Comparison of ENCODE assay signal across 23 cellular contexts in the genomic region with DNA sequence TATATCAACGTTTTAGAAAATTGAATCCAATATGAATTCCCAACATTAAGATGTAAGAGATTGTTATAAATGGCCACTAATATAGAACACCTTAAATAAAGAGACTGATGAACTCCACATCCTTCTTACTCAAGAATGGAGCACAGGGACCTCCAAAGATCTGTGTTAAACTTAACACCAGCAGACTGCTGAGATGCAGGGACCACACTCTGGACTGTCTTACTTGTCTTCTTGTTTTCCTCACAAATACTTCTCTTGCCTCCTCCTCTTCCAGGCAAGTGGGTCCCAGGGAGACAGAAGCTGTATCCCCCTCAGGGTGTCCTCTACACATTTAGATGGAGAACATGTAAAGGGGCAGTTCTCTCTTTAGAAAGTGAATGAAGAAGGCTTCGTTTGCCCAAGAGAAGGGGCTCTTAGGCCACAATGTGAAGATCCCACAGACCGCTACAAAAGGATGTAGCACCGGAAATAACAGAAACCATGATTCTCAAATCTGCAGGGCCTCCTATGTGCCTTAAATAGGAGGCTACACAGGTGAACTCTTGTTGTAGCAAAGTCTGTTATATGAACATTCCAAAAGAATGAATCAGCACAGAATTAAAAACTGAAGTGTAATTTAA. TPM values are rescaled to one million over a fixed set of nuclear protein-coding genes. Genes with fewer than 3 reads are reported as not detected.
DNase-seq lines count a peak whose midpoint lies in the region; ATAC-seq and TF ChIP-seq lines count a peak whose summit lies in the region.
"Had no signal": no experiment of that assay in that cellular context is flagged by ENCODE, and none has a peak within 500 bp of the region (broad histone marks: within the 10 kb centered on the region; RNA-seq: fewer than 3 reads in every experiment).

No MANE protein-coding gene starts in this region.

- DNase-seq in CD4-positive, alpha-beta T cell = peak in 1 of 10 experiments; percentile 3
- peak in 2 of 5 donors; percentile 24 to 59 for DNase-seq in CD8-positive, alpha-beta memory T cell
- peak; percentile 64 for DNase-seq in activated CD8-positive, alpha-beta T cell treated with anti-CD3 and anti-CD28 coated beads, Interleukin-2, amount 10 ng/mL, durations not matched to agents 7 days and 5 days
- peak in 7 of 9 donors; percentile 24 to 62 (median 45) for DNase-seq in naive thymus-derived CD4-positive, alpha-beta T cell
- no peak for DNase-seq in cerebellar nuclear complex (lab: John Stamatoyannopoulos, UW)
- DNase-seq: activated CD8-positive, alpha-beta memory T cell treated with anti-CD3 and anti-CD28 coated beads, Interleukin-2, amount 50 U/mL, for 4 hours; Caco-2; cortex of kidney; KG1; kidney glomerular epithelial cell; MV-4-11; NCI-H1694; NCI-H2171 treated with DMSO at 0.1 percent for 48 hours; NCI-H69; stimulated activated CD4-positive, alpha-beta T cell treated with anti-CD3 and anti-CD28 coated beads, Interleukin-2, amount 100 ng/mL, for 48 hours; transverse colon had no signal

- no peaks in the 10 kb centered on the region for H3K27me3 ChIP-seq in CD4-positive, alpha-beta T cell (ENCODE audit: control insufficient read depth, insufficient read depth, low read length)
- no peaks in the 10 kb centered on the region for H3K27me3 ChIP-seq in CD8-positive, alpha-beta memory T cell (ENCODE audit: insufficient read depth, low read length, poor library complexity, severe bottlenecking)
- H3K27me3 ChIP-seq in naive thymus-derived CD4-positive, alpha-beta T cell (ENCODE audit: control insufficient read depth in 2 of 2, insufficient read depth in 2 of 2, low read length in 2 of 2) = no peaks in the 10 kb centered on the region
- H3K27me3 ChIP-seq: breast epithelium, transverse colon had no signal

- H3K4me3 Mint-ChIP-seq in CD4-positive, alpha-beta T cell = peak overlapping the region; percentile 70
- peak overlapping the region in 6 of 7 donors; percentile 1 to 64 (median 32) for H3K4me3 Mint-ChIP-seq in CD8-positive, alpha-beta memory T cell
- peak overlapping the region; percentile 25 for H3K4me3 Mint-ChIP-seq in activated CD8-positive, alpha-beta T cell treated with anti-CD3 and anti-CD28 coated beads, Interleukin-2, amount 10 ng/mL, durations not matched to agents 7 days and 5 days
- peak overlapping the region; percentile 30 to 82 (median 62) for H3K4me3 Mint-ChIP-seq in naive thymus-derived CD4-positive, alpha-beta T cell

- H3K27me3 Mint-ChIP-seq in CD4-positive, alpha-beta T cell = no peaks in the 10 kb centered on the region
- no peaks in the 10 kb centered on the region for H3K27me3 Mint-ChIP-seq in CD8-positive, alpha-beta memory T cell
- H3K27me3 Mint-ChIP-seq in activated CD8-positive, alpha-beta T cell treated with anti-CD3 and anti-CD28 coated beads, Interleukin-2, amount 10 ng/mL, durations not matched to agents 7 days and 5 days (ENCODE audit: low read depth) = no peaks in the 10 kb centered on the region
- H3K27me3 Mint-ChIP-seq in naive thymus-derived CD4-positive, alpha-beta T cell = no peaks in the 10 kb centered on the region

- POLR2A ChIA-PET in CD4-positive, alpha-beta T cell (lab: Charles Lee) = interaction anchor here (1.0 kb wide), 1 partner anchor 8 kb away, joined by 6 read pairs; no protein-coding TSS in a partner anchor
- POLR2A ChIA-PET in CD8-positive, alpha-beta memory T cell (lab: Charles Lee) = no interaction called here
- POLR2A ChIA-PET in activated CD8-positive, alpha-beta T cell treated with anti-CD3 and anti-CD28 coated beads, Interleukin-2, amount 10 ng/mL, durations not matched to agents 7 days and 5 days (lab: Charles Lee) = no interaction called here
- POLR2A ChIA-PET in naive thymus-derived CD4-positive, alpha-beta T cell (lab: Charles Lee) = interaction anchor here (0.7 to 1.6 kb wide), 3 partner anchors 18 to 52 kb away, joined by 3 to 6 read pairs (median 3); a partner anchor contains a TSS

- peak overlapping the region; percentile 93 for H3K27ac Mint-ChIP-seq in CD4-positive, alpha-beta T cell
- H3K27ac Mint-ChIP-seq in CD8-positive, alpha-beta memory T cell = peak overlapping the region in 5 of 8 donors; percentile 4 to 73 (median 48)
- H3K27ac Mint-ChIP-seq in activated CD8-positive, alpha-beta T cell treated with anti-CD3 and anti-CD28 coated beads, Interleukin-2, amount 10 ng/mL, durations not matched to agents 7 days and 5 days = peak overlapping the region; percentile 87
- peak overlapping the region; percentile 76 to 94 (median 87) for H3K27ac Mint-ChIP-seq in naive thymus-derived CD4-positive, alpha-beta T cell

- H3K4me1 Mint-ChIP-seq in CD4-positive, alpha-beta T cell (ENCODE audit: low read depth) = peaks cover 98% of the 10 kb centered on the region
- peaks cover 56 to 79% (median 67%) of the 10 kb centered on the region in 3 donors for H3K4me1 Mint-ChIP-seq in CD8-positive, alpha-beta memory T cell
- peaks cover 81% of the 10 kb centered on the region for H3K4me1 Mint-ChIP-seq in activated CD8-positive, alpha-beta T cell treated with anti-CD3 and anti-CD28 coated beads, Interleukin-2, amount 10 ng/mL, durations not matched to agents 7 days and 5 days (ENCODE audit: low read depth)
- H3K4me1 Mint-ChIP-seq in naive thymus-derived CD4-positive, alpha-beta T cell = peaks cover 59 to 100% (median 95%) of the 10 kb centered on the region in 7 donors

- CTCF ChIA-PET in CD4-positive, alpha-beta T cell (lab: Charles Lee) = interaction anchor here (1.1 to 2.2 kb wide), 2 partner anchors 17 to 385 kb away, joined by 3 to 15 read pairs; no protein-coding TSS in a partner anchor
- CTCF ChIA-PET in CD8-positive, alpha-beta memory T cell (lab: Charles Lee) = no interaction called here
- CTCF ChIA-PET in activated CD8-positive, alpha-beta T cell treated with anti-CD3 and anti-CD28 coated beads, Interleukin-2, amount 10 ng/mL, durations not matched to agents 7 days and 5 days (lab: Charles Lee) = interaction anchor here (1.1 to 2.0 kb wide), 3 partner anchors 8 to 18 kb away, joined by 3 to 7 read pairs (median 6); no protein-coding TSS in a partner anchor
- CTCF ChIA-PET in naive thymus-derived CD4-positive, alpha-beta T cell (lab: Charles Lee) = no interaction called here

- no peaks in the 10 kb centered on the region for H3K9me3 ChIP-seq in CD4-positive, alpha-beta T cell (ENCODE audit: control insufficient read depth, low read length)
- H3K9me3 ChIP-seq in CD8-positive, alpha-beta memory T cell (ENCODE audit: low read length) = no peaks in the 10 kb centered on the region
- H3K9me3 ChIP-seq in naive thymus-derived CD4-positive, alpha-beta T cell (ENCODE audit: control insufficient read depth in 2 of 3, low read length in 3 of 3) = no peaks in the 10 kb centered on the region
- H3K9me3 ChIP-seq: breast epithelium, Caco-2, transverse colon had no signal

- no peaks in the 10 kb centered on the region for H3K9me3 Mint-ChIP-seq in CD4-positive, alpha-beta T cell
- no peaks in the 10 kb centered on the region for H3K9me3 Mint-ChIP-seq in CD8-positive, alpha-beta memory T cell
- H3K9me3 Mint-ChIP-seq in activated CD8-positive, alpha-beta T cell treated with anti-CD3 and anti-CD28 coated beads, Interleukin-2, amount 10 ng/mL, durations not matched to agents 7 days and 5 days (ENCODE audit: insufficient read depth) = no peaks in the 10 kb centered on the region
- H3K9me3 Mint-ChIP-seq in naive thymus-derived CD4-positive, alpha-beta T cell = no peaks in the 10 kb centered on the region

- no peak for TF ChIP-seq CTCF in CD4-positive, alpha-beta T cell (IDR thresholded peaks at IDR 0.05)

- peaks cover 61% of the 10 kb centered on the region for H3K4me1 ChIP-seq in CD8-positive, alpha-beta memory T cell (ENCODE audit: insufficient read depth, low read length)
- peaks cover 10 to 72% of the 10 kb centered on the region in 2 donors for H3K4me1 ChIP-seq in naive thymus-derived CD4-positive, alpha-beta T cell (ENCODE audit: control insufficient read depth in 2 of 2, insufficient read depth in 2 of 2, low read length in 2 of 2)
- H3K4me1 ChIP-seq: breast epithelium, Caco-2 had no signal

- H3K36me3 ChIP-seq in CD8-positive, alpha-beta memory T cell (ENCODE audit: insufficient read depth, low read length) = peaks cover 9% of the 10 kb centered on the region
- peaks cover 0 to 36% (median 19%) of the 10 kb centered on the region in 3 experiments for H3K36me3 ChIP-seq in naive thymus-derived CD4-positive, alpha-beta T cell (ENCODE audit: control insufficient read depth in 2 of 3, insufficient read depth in 3 of 3, low read length in 3 of 3)
- H3K36me3 ChIP-seq: breast epithelium had no signal

- ATAC-seq in CD4-positive, alpha-beta T cell (ENCODE audit: poor library complexity) = peak; percentile 65
- ATAC-seq in activated CD8-positive, alpha-beta T cell treated with anti-CD3 and anti-CD28 coated beads, Interleukin-2, amount 10 ng/mL, durations not matched to agents 7 days and 5 days = peak; percentile 84
- peak; percentile 74 for ATAC-seq in naive thymus-derived CD4-positive, alpha-beta T cell
- ATAC-seq in HG02885 (IDR thresholded peaks at IDR 0.05; ENCODE audit: poor library complexity, unreplicated experiment) (no peak), HG03378 (IDR thresholded peaks at IDR 0.05; ENCODE audit: unreplicated experiment) (no peak), HG02840 (IDR thresholded peaks at IDR 0.05; ENCODE audit: low FRiP score, unreplicated experiment) (no peak)
- ATAC-seq: activated CD4-positive, CD25-positive, alpha-beta regulatory T cell treated with anti-CD3 and anti-CD28 coated beads, Interleukin-2, amount 50 U/mL, for 24 hours had no signal

- intact Hi-C loops in CD4-positive, alpha-beta T cell (cut with DNase I, micrococcal nuclease) = loop anchor here in 1 of 2 experiments (2.0 to 5.0 kb wide), 3 partner anchors 22 to 614 kb away; no protein-coding TSS in a partner anchor
- intact Hi-C loops in naive thymus-derived CD4-positive, alpha-beta T cell (cut with micrococcal nuclease) = loop anchor here (1.0 to 5.0 kb wide), 3 partner anchors 9 to 614 kb away; no protein-coding TSS in a partner anchor

- peaks cover 98% of the 10 kb centered on the region for H3K36me3 Mint-ChIP-seq in CD4-positive, alpha-beta T cell (ENCODE audit: low read depth)
- H3K36me3 Mint-ChIP-seq in CD8-positive, alpha-beta memory T cell = peaks cover 4 to 82% (median 26%) of the 10 kb centered on the region in 3 donors
- H3K36me3 Mint-ChIP-seq in activated CD8-positive, alpha-beta T cell treated with anti-CD3 and anti-CD28 coated beads, Interleukin-2, amount 10 ng/mL, durations not matched to agents 7 days and 5 days (ENCODE audit: low read depth) = peaks cover 89% of the 10 kb centered on the region
- peaks cover 7 to 61% (median 47%) of the 10 kb centered on the region in 5 donors for H3K36me3 Mint-ChIP-seq in naive thymus-derived CD4-positive, alpha-beta T cell

- no peak overlapping the region for H3K4me3 ChIP-seq in CD8-positive, alpha-beta memory T cell (ENCODE audit: low read length)
- H3K4me3 ChIP-seq in naive thymus-derived CD4-positive, alpha-beta T cell (ENCODE audit: low read length) = no peak overlapping the region
- H3K4me3 ChIP-seq: breast epithelium, lung, smooth muscle cell, transverse colon had no signal

- H3K27ac ChIP-seq in CD4-positive, alpha-beta T cell (ENCODE audit: low read depth, low read length) = no peak overlapping the region
- no peak overlapping the region for H3K27ac ChIP-seq in CD8-positive, alpha-beta memory T cell (ENCODE audit: low read depth, low read length)
- H3K27ac ChIP-seq in naive thymus-derived CD4-positive, alpha-beta T cell (ENCODE audit: low read depth, low read length) = peak overlapping the region; percentile 8
- H3K27ac ChIP-seq: breast epithelium, transverse colon had no signal

RNA-seq across cellular contexts. Expression of a gene that starts 52.2 kb away (rescaled TPM):
- 100 to 1,000 TPM; 390 to 393 TPM for total RNA-seq in CD4-positive, alpha-beta T cell
- 100 to 1,000 TPM; 158 to 163 TPM for total RNA-seq in CD8-positive, alpha-beta memory T cell
- polyA plus RNA-seq in CD8-positive, alpha-beta memory T cell = 89.6 TPM
- total RNA-seq in activated CD8-positive, alpha-beta T cell treated with anti-CD3 and anti-CD28 coated beads, Interleukin-2, amount 10 ng/mL, durations not matched to agents 7 days and 5 days = 100 to 1,000 TPM; 268 to 273 TPM
- 100 to 1,000 TPM; 258 to 482 (median 451) TPM for total RNA-seq in naive thymus-derived CD4-positive, alpha-beta T cell
- polyA plus RNA-seq in naive thymus-derived CD4-positive, alpha-beta T cell = 100 to 1,000 TPM; 286 to 389 TPM

Comparison
In these comparisons a context has a peak if more than half of its experiments do, and no peak if none do; other contexts are left out.
1. ATAC-seq: peak in CD4-positive, alpha-beta T cell (single experiment), activated CD8-positive, alpha-beta T cell treated with anti-CD3 and anti-CD28 coated beads, Interleukin-2, amount 10 ng/mL, durations not matched to agents 7 days and 5 days (single experiment) and naive thymus-derived CD4-positive, alpha-beta T cell (single experiment); none in HG02885 (single experiment), HG03378 (single experiment) and HG02840 (single experiment).
2. DNase-seq: peak in activated CD8-positive, alpha-beta T cell treated with anti-CD3 and anti-CD28 coated beads, Interleukin-2, amount 10 ng/mL, durations not matched to agents 7 days and 5 days (single experiment) and naive thymus-derived CD4-positive, alpha-beta T cell (7 of 9); none in cerebellar nuclear complex (0 of 2).
3. CTCF ChIA-PET loops: an anchor here in CD4-positive, alpha-beta T cell (1.1 to 2.2 kb wide) and activated CD8-positive, alpha-beta T cell treated with anti-CD3 and anti-CD28 coated beads, Interleukin-2, amount 10 ng/mL, durations not matched to agents 7 days and 5 days (1.1 to 2.0 kb wide); none called in CD8-positive, alpha-beta memory T cell and naive thymus-derived CD4-positive, alpha-beta T cell.
4. POLR2A ChIA-PET loops: an anchor here in CD4-positive, alpha-beta T cell (1.0 kb wide) and naive thymus-derived CD4-positive, alpha-beta T cell (0.7 to 1.6 kb wide); none called in CD8-positive, alpha-beta memory T cell and activated CD8-positive, alpha-beta T cell treated with anti-CD3 and anti-CD28 coated beads, Interleukin-2, amount 10 ng/mL, durations not matched to agents 7 days and 5 days.
5. Peak in every context shown above with its lines, with median percentiles within 50 percentile points of each other: H3K27ac Mint-ChIP-seq and H3K4me3 Mint-ChIP-seq.